ENCODE assay signal across 8 cellular contexts in genomic region chrX:75156537-75156945, GRCh38. TPM values are rescaled to one million over a fixed set of nuclear protein-coding genes. Genes with fewer than 3 reads are reported as not detected.
DNase-seq lines count a peak whose midpoint lies in the region; ATAC-seq and TF ChIP-seq lines count a peak whose summit lies in the region.

No MANE protein-coding gene starts in this region.

- peak overlapping the region; percentile 92 to 100 (median 96) for H3K27ac Mint-ChIP-seq in naive thymus-derived CD4-positive, alpha-beta T cell

- no peaks in the 10 kb centered on the region for H3K4me1 ChIP-seq in naive thymus-derived CD4-positive, alpha-beta T cell (ENCODE audit: control insufficient read depth in 2 of 2, insufficient read depth in 2 of 2, low read length in 2 of 2)

- peaks cover 10 to 61% (median 38%) of the 10 kb centered on the region in 7 donors for H3K4me1 Mint-ChIP-seq in naive thymus-derived CD4-positive, alpha-beta T cell

- CTCF ChIA-PET in BJ (lab: Yijun Ruan, JAX) = no interaction called here
- CTCF ChIA-PET in naive thymus-derived CD4-positive, alpha-beta T cell (lab: Charles Lee) = interaction anchor here (0.7 kb wide), 1 partner anchor 54 kb away, joined by 3 read pairs; no protein-coding TSS in a partner anchor

- peak overlapping the region; percentile 75 for H3K27ac ChIP-seq in naive thymus-derived CD4-positive, alpha-beta T cell (ENCODE audit: low read depth, low read length)

- no peak for DNase-seq in BJ (ENCODE audit: low read depth)
- DNase-seq in SK-MEL-5 (ENCODE audit: low read depth, low spot score) = peak; percentile 2
- DNase-seq in epithelial cell of esophagus (ENCODE audit: low read depth) = peak; percentile 0
- DNase-seq in naive thymus-derived CD4-positive, alpha-beta T cell = peak in 5 of 9 donors; percentile 9 to 36 (median 31)
- DNase-seq in DMS153 (lab: John Stamatoyannopoulos, UW) = no peak
- DNase-seq in GM19240 (ENCODE audit: insufficient read length, low spot score) = no peak

- intact Hi-C loops in naive thymus-derived CD4-positive, alpha-beta T cell (cut with micrococcal nuclease) = loop anchor here (1.0 to 5.0 kb wide), 10 partner anchors 118 to 1594 kb away; partner anchors contain the start of genes RLIM (in 2 of the 2), UPRT (in 2 of the 2), CHIC1 (in 1 of the 2) and NEXMIF (in 1 of the 2)

- no peaks in the 10 kb centered on the region for H3K36me3 ChIP-seq in BJ (ENCODE audit: control insufficient read depth, insufficient read depth, low read length)
- H3K36me3 ChIP-seq in naive thymus-derived CD4-positive, alpha-beta T cell (ENCODE audit: control insufficient read depth in 2 of 3, insufficient read depth in 3 of 3, low read length in 3 of 3) = no peaks in the 10 kb centered on the region

- H3K27me3 ChIP-seq in BJ (ENCODE audit: control insufficient read depth, insufficient read depth, low read length) = no peaks in the 10 kb centered on the region
- no peaks in the 10 kb centered on the region for H3K27me3 ChIP-seq in naive thymus-derived CD4-positive, alpha-beta T cell (ENCODE audit: control insufficient read depth in 2 of 2, insufficient read depth in 2 of 2, low read length in 2 of 2)

- POLR2A ChIA-PET in BJ (lab: Charles Lee) = no interaction called here
- POLR2A ChIA-PET in naive thymus-derived CD4-positive, alpha-beta T cell (lab: Charles Lee) = interaction anchor here (0.6 to 2.0 kb wide), 6 partner anchors 11 to 1016 kb away, joined by 3 to 6 read pairs (median 4); partner anchors contain the start of genes NEXMIF, PBDC1 and UPRT

- H3K36me3 Mint-ChIP-seq in naive thymus-derived CD4-positive, alpha-beta T cell = peaks cover 0 to under 1% (median 0%) of the 10 kb centered on the region in 5 donors

- ATAC-seq in GM19397 (IDR thresholded peaks at IDR 0.05; ENCODE audit: unreplicated experiment) (peak; percentile 25), HG03354 (IDR thresholded peaks at IDR 0.05; ENCODE audit: poor library complexity, severe bottlenecking, unreplicated experiment) (no peak)
- peak; percentile 58 for ATAC-seq in naive thymus-derived CD4-positive, alpha-beta T cell

- H3K4me3 Mint-ChIP-seq in naive thymus-derived CD4-positive, alpha-beta T cell = peak overlapping the region; percentile 87 to 100 (median 95)

- in situ Hi-C loops in SK-MEL-5 (cut with HindIII; ENCODE audit: low pct_unique_long_range_greater_than_20kb, low sequenced_read_pairs) = no loop called here

- no peaks in the 10 kb centered on the region for H3K9me3 Mint-ChIP-seq in naive thymus-derived CD4-positive, alpha-beta T cell

- H3K27me3 Mint-ChIP-seq in naive thymus-derived CD4-positive, alpha-beta T cell = no peaks in the 10 kb centered on the region

- no peaks in the 10 kb centered on the region for H3K9me3 ChIP-seq in naive thymus-derived CD4-positive, alpha-beta T cell (ENCODE audit: control insufficient read depth in 2 of 3, low read length in 3 of 3)

- no peak for TF ChIP-seq CTCF in BJ (IDR thresholded peaks at IDR 0.05; ENCODE audit: insufficient read depth, low read depth, low read length)
- TF ChIP-seq CTCF in epithelial cell of esophagus (IDR thresholded peaks at IDR 0.05; ENCODE audit: insufficient read depth, low read depth, low read length, missing control alignments) = no peak

- peak overlapping the region; percentile 75 for H3K4me3 ChIP-seq in BJ (ENCODE audit: low read depth, low read length)
- peak overlapping the region; percentile 75 for H3K4me3 ChIP-seq in epithelial cell of esophagus (ENCODE audit: low read length)
- H3K4me3 ChIP-seq in naive thymus-derived CD4-positive, alpha-beta T cell (ENCODE audit: low read length) = peak overlapping the region; percentile 86

RNA-seq across cellular contexts. Expression of gene ABCB7, which starts 0.5 kb away (rescaled TPM):
- 9.6 and 15.7 TPM in 2 replicates for polyA plus RNA-seq in BJ (2011; rRNA removed)
- polyA minus RNA-seq in BJ (2011; rRNA and poly(A)+ RNA removed) = 7.6 and 9.6 TPM in 2 replicates
- total RNA-seq in SK-MEL-5 (2014; rRNA removed; shearing (Covaris generic)) = 20.8 and 22.1 TPM in 2 replicates
- 39.0 and 53.7 TPM in 2 replicates for polyA plus RNA-seq in SK-MEL-5 (2015; cell fraction: cytosol; rRNA removed)
- 51.7 and 55.0 TPM in 2 replicates for polyA plus RNA-seq in SK-MEL-5 (2015; cell fraction: nucleus; rRNA removed)
- total RNA-seq in naive thymus-derived CD4-positive, alpha-beta T cell = 10 to 100 TPM; 19.4 to 33.0 (median 26.3) TPM
- 10 to 100 TPM; 13.0 to 18.3 TPM for polyA plus RNA-seq in naive thymus-derived CD4-positive, alpha-beta T cell

Comparison
In these comparisons a context has a peak if more than half of its experiments do, and no peak if none do; other contexts are left out.
1. DNase-seq: peak in SK-MEL-5 (single experiment), epithelial cell of esophagus (single experiment) and naive thymus-derived CD4-positive, alpha-beta T cell (5 of 9); none in BJ (single experiment), DMS153 (single experiment) and GM19240 (single experiment).
2. Peak in every context shown above with its lines, with median percentiles within 50 percentile points of each other: H3K4me3 ChIP-seq.